ENCODE assay signal across 1 cellular context in genomic region chr14:62076825-62077660, GRCh38.
TF ChIP-seq lines count a peak whose summit lies in the region.

No MANE protein-coding gene starts in this region.

TF ChIP-seq in GM12878, 131 proteins besides CTCF, POLR2A, EP300 and RAD21 (continued from another document):
- TF ChIP-seq ZNF592 (IDR thresholded peaks at IDR 0.05) (no peak), YY1 (IDR thresholded peaks at IDR 0.05; ENCODE audit: low read depth, low read length) (no peak), ZBTB33 (IDR thresholded peaks at IDR 0.05) (no peak), ZBTB40 (IDR thresholded peaks at IDR 0.05; ENCODE audit: borderline replicate concordance) (no peak), MEF2A (IDR thresholded peaks at IDR 0.05; ENCODE audit: insufficient read depth, low read depth, low read length) (no peak)
